ENCODE assay signal across 22 cellular contexts in the genomic region with DNA sequence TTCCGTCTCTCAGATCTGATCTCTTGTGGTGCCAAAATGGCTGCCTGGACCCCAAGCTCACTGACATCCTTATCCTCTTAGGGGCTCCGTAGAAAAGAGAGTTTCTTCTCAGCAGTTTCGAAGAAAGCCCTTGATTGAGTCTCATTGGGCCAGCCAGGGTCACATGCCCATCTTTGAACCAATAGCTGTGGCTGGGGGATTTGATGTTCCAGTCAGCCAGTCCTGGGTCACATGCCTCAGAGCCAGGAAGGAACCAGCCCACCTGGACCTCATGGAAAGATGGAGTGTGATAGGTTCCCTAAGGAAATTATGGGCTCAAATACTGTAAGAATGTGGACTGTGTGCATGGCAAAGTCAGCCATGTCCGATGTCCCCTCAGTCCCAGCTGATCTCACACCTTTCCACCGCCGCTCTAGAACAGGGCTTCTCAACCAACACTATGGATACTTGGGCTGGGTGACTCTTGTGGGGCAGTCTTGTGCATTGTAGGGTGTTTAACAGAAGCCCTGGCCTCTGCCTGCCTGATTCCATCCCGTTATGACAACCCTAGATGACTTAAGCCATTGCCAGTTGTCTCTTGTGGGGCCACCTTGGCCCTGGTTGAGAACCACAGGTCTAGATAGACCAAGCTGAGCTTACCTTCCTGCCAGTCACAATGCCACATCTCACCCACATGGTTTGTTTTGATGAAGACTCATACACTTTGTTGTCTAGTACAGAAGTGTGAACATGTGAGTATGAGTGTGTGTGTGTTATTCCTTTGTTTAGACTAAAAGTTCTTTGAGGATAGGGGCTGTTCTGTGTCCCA.
DNase-seq lines count a peak whose midpoint lies in the region; ATAC-seq and TF ChIP-seq lines count a peak whose summit lies in the region.
"Had no signal": no experiment of that assay in that cellular context is flagged by ENCODE, and none has a peak within 500 bp of the region (broad histone marks: within the 10 kb centered on the region; RNA-seq: fewer than 3 reads in every experiment).

No MANE protein-coding gene starts in this region.

- H3K79me1 ChIP-seq in H9 (ENCODE audit: insufficient read depth, low read depth, low read length, poor library complexity, severe bottlenecking) (no peaks in the 10 kb centered on the region), mesenchymal stem cell (replicated peaks; ENCODE audit: low read length, poor library complexity, severe bottlenecking) (no peaks in the 10 kb centered on the region)

- no peak for TF ChIP-seq POLR2A in spleen (IDR thresholded peaks at IDR 0.05)

- H2BK120ac ChIP-seq in H9 (ENCODE audit: low read depth, low read length, poor library complexity, severe bottlenecking), result no peak overlapping the region
- H2BK120ac ChIP-seq in mesenchymal stem cell (ENCODE audit: low read depth, low read length), result no peak overlapping the region

- no peak overlapping the region for H3K4ac ChIP-seq in H9 (ENCODE audit: low read depth, low read length)
- no peak overlapping the region for H3K4ac ChIP-seq in mesenchymal stem cell (ENCODE audit: low read depth in 1 of 2, low read length in 2 of 2)

- H3K9me3 ChIP-seq in H9 (ENCODE audit: control insufficient read depth, low read depth, low read length) (no peaks in the 10 kb centered on the region), mesenchymal stem cell (ENCODE audit: control insufficient read depth, low read length) (no peaks in the 10 kb centered on the region), spleen (no peaks in the 10 kb centered on the region)

- no peak overlapping the region for H3K18ac ChIP-seq in H9 (ENCODE audit: insufficient read length, low read depth, low read length)
- H3K18ac ChIP-seq in mesenchymal stem cell (ENCODE audit: low read depth in 1 of 2, low read length in 2 of 2), result no peak overlapping the region

- H3K14ac ChIP-seq in H9 (ENCODE audit: insufficient read depth, low read length), result no peak overlapping the region
- no peak overlapping the region for H3K14ac ChIP-seq in mesenchymal stem cell (ENCODE audit: low read length in 2 of 2)

- H3K9ac ChIP-seq in H9 (ENCODE audit: extremely low read depth, insufficient read length, low read length) (no peak overlapping the region), mesenchymal stem cell (ENCODE audit: low read length) (peak overlapping the region; percentile 64)

- no peaks in the 10 kb centered on the region for H4K20me1 ChIP-seq in H9 (ENCODE audit: control insufficient read depth, insufficient read depth, insufficient read length)

- H3K27me3 ChIP-seq in H9 (ENCODE audit: insufficient read depth, low read length) (no peaks in the 10 kb centered on the region), mesenchymal stem cell (ENCODE audit: control insufficient read depth in 1 of 2, insufficient read depth in 1 of 2, low read length in 2 of 2) (no peaks in the 10 kb centered on the region), spleen (replicated peaks in 1 of 7) (peaks cover 0 to 12% (median 0%) of the 10 kb centered on the region in 7 donors)

- H3K27ac ChIP-seq in H9 (ENCODE audit: insufficient read length, low read depth, low read length) (no peak overlapping the region), mesenchymal stem cell (ENCODE audit: low read length, poor library complexity, severe bottlenecking) (no peak overlapping the region), spleen (no peak overlapping the region)
- H3K27ac ChIP-seq: HL-60 had no signal

- H3K4me1 ChIP-seq in H9 (ENCODE audit: insufficient read depth, low read length), result no peaks in the 10 kb centered on the region
- H3K4me1 ChIP-seq in mesenchymal stem cell (ENCODE audit: control insufficient read depth, insufficient read depth, low read depth, low read length), result peaks cover 6% of the 10 kb centered on the region
- H3K4me1 ChIP-seq in spleen, result peaks cover 0 to 6% (median 0%) of the 10 kb centered on the region in 6 donors

- H3K36me3 ChIP-seq in mesenchymal stem cell (ENCODE audit: control insufficient read depth in 1 of 2, insufficient read depth in 2 of 2, low read depth in 1 of 2, low read length in 2 of 2) (no peaks in the 10 kb centered on the region), spleen (no peaks in the 10 kb centered on the region)

- H4K91ac ChIP-seq in H9 (ENCODE audit: insufficient read length, low read depth, low read length) (no peak overlapping the region), mesenchymal stem cell (ENCODE audit: low read length) (no peak overlapping the region)

- H3K23ac ChIP-seq in H9 (ENCODE audit: insufficient read length, low read depth, low read length), result no peak overlapping the region
- H3K23ac ChIP-seq in mesenchymal stem cell (ENCODE audit: low read length in 2 of 2), result no peak overlapping the region

- H2BK15ac ChIP-seq in H9 (ENCODE audit: low read depth, low read length) (no peak overlapping the region), mesenchymal stem cell (ENCODE audit: low read depth, poor library complexity, severe bottlenecking) (no peak overlapping the region)

- no peak overlapping the region for H3K4me3 Mint-ChIP-seq in activated T-cell treated with anti-CD3 and anti-CD28 coated beads, Interleukin-2, amount 50 U/mL, for 72 hours
- no peak overlapping the region for H3K4me3 Mint-ChIP-seq in H9
- H3K4me3 Mint-ChIP-seq: B cell; CD4-positive, CD25-positive, alpha-beta regulatory T cell had no signal

- H2AFZ ChIP-seq in H9 (ENCODE audit: low read length) (no peak overlapping the region), mesenchymal stem cell (ENCODE audit: low read depth, low read length) (no peak overlapping the region)

- TF ChIP-seq CTCF in H9 (conservative IDR thresholded peaks at IDR 0.05) (no peak), spleen (IDR thresholded peaks at IDR 0.05 in 8 of 11, conservative IDR thresholded peaks at IDR 0.05 in 3 of 11) (no peak), omental fat pad (IDR thresholded peaks at IDR 0.05) (no peak)

- DNase-seq in activated T-cell treated with anti-CD3 and anti-CD28 coated beads, Interleukin-2, amount 50 U/mL, for 72 hours, result no peak
- no peak for DNase-seq in activated T-cell treated with anti-CD3 and anti-CD28 coated beads, Interleukin-2, amount 50 U/mL, for 1 hour
- DNase-seq in H9 (peak; percentile 20), mesenchymal stem cell (no peak), spleen (peak; percentile 42), NCI-H1092 treated with DMSO at 0.1 percent for 48 hours (lab: John Stamatoyannopoulos, UW) (no peak), HCEC 1CT (no peak), omental fat pad (ENCODE audit: low spot score) (no peak)
- DNase-seq: CD4-positive, CD25-positive, alpha-beta regulatory T cell; COR-L47; DMS 273 treated with DMSO at 0.1 percent for 48 hours; IMR-90; Karpas-422; NCI-H1048; NCI-H146; NCI-H2029 treated with DMSO at 0.1 percent for 48 hours; NCI-H2171 treated with DMSO at 0.1 percent for 48 hours; NCI-H446 treated with DMSO at 0.1 percent for 48 hours had no signal

- H2BK20ac ChIP-seq in H9 (ENCODE audit: low read depth, low read length, poor library complexity, severe bottlenecking), result no peak overlapping the region

- H3K4me2 ChIP-seq in H9 (ENCODE audit: insufficient read depth, insufficient read length, low read length) (no peak overlapping the region), mesenchymal stem cell (ENCODE audit: low read length, poor library complexity, severe bottlenecking) (no peak overlapping the region)

- no peak overlapping the region for H3K56ac ChIP-seq in H9 (ENCODE audit: insufficient read length, low read depth, low read length)

- no peak overlapping the region for H3K27ac Mint-ChIP-seq in activated T-cell treated with anti-CD3 and anti-CD28 coated beads, Interleukin-2, amount 50 U/mL, for 72 hours
- no peak overlapping the region for H3K27ac Mint-ChIP-seq in H9
- H3K27ac Mint-ChIP-seq: B cell; CD4-positive, CD25-positive, alpha-beta regulatory T cell had no signal

- WGBS in H9 (ENCODE audit: extremely low coverage, insufficient read length, low lambda C conversion rate), result no CpG with 5 or more reads among the region's 7 CpGs
- 87% methylated on average over 6 of the region's 7 CpGs for WGBS in mesenchymal stem cell
- 82 to 93% (median 89%) methylated on average over 7 of the region's 7 CpGs for WGBS in spleen, 5 donors

- peaks cover 6% of the 10 kb centered on the region for H3K27me3 Mint-ChIP-seq in activated T-cell treated with anti-CD3 and anti-CD28 coated beads, Interleukin-2, amount 50 U/mL, for 72 hours (ENCODE audit: low read depth)
- H3K27me3 Mint-ChIP-seq in H9 (ENCODE audit: low read depth), result peaks cover 20% of the 10 kb centered on the region

- peak; percentile 55 to 62 for ATAC-seq in activated T-cell treated with anti-CD3 and anti-CD28 coated beads, Interleukin-2, amount 50 U/mL, for 72 hours (replicated peaks in 1 of 2)
- ATAC-seq in omental fat pad (ENCODE audit: low FRiP score), result no peak
- ATAC-seq: HCT116, Panc1 had no signal

- no peak overlapping the region for H3K4me3 ChIP-seq in mesenchymal stem cell (ENCODE audit: insufficient read depth in 1 of 2, low read depth in 1 of 2, low read length in 2 of 2)
- no peak overlapping the region for H3K4me3 ChIP-seq in spleen

- H4K5ac ChIP-seq in H9 (ENCODE audit: insufficient read length, low read depth, low read length), result no peak overlapping the region

- H2AK5ac ChIP-seq in H9 (ENCODE audit: insufficient read length, low read length), result no peak overlapping the region
- H2AK5ac ChIP-seq in mesenchymal stem cell (ENCODE audit: low read length, severe bottlenecking), result no peak overlapping the region

- H3K9me3 Mint-ChIP-seq in activated T-cell treated with anti-CD3 and anti-CD28 coated beads, Interleukin-2, amount 50 U/mL, for 72 hours, result no peaks in the 10 kb centered on the region
- H3K9me3 Mint-ChIP-seq in H9, result no peaks in the 10 kb centered on the region
- H3K9me3 Mint-ChIP-seq: CD4-positive, CD25-positive, alpha-beta regulatory T cell had no signal

- H4K8ac ChIP-seq in H9 (replicated peaks; ENCODE audit: insufficient read length, low read depth, low read length), result no peak overlapping the region
- H4K8ac ChIP-seq in mesenchymal stem cell (ENCODE audit: low read length), result no peak overlapping the region

- no peaks in the 10 kb centered on the region for H3K79me2 ChIP-seq in H9 (ENCODE audit: insufficient read depth, low read length)

- intact Hi-C loops in spleen (cut with DNase I; ENCODE audit: low total_unique reads), result no loop called here

- peaks cover 2% of the 10 kb centered on the region for H3K4me1 Mint-ChIP-seq in activated T-cell treated with anti-CD3 and anti-CD28 coated beads, Interleukin-2, amount 50 U/mL, for 72 hours (ENCODE audit: low read depth)
- peaks cover 10 to 13% of the 10 kb centered on the region in 2 experiments for H3K4me1 Mint-ChIP-seq in H9
- H3K4me1 Mint-ChIP-seq: B cell; CD4-positive, CD25-positive, alpha-beta regulatory T cell had no signal

- H3T11ph ChIP-seq in H9 (ENCODE audit: low read length), result no peak overlapping the region

- no peaks in the 10 kb centered on the region for H3K23me2 ChIP-seq in H9 (ENCODE audit: insufficient read length, low read depth, low read length, poor library complexity, severe bottlenecking)

- H2BK12ac ChIP-seq in H9 (ENCODE audit: insufficient read length, low read depth, low read length), result no peak overlapping the region
- no peak overlapping the region for H2BK12ac ChIP-seq in mesenchymal stem cell (ENCODE audit: low read length in 2 of 2)

- H2BK5ac ChIP-seq in H9 (ENCODE audit: insufficient read length, low read length), result no peak overlapping the region
- H2BK5ac ChIP-seq in mesenchymal stem cell (ENCODE audit: low read depth, low read length, poor library complexity, severe bottlenecking), result no peak overlapping the region

- H3K36me3 Mint-ChIP-seq in activated T-cell treated with anti-CD3 and anti-CD28 coated beads, Interleukin-2, amount 50 U/mL, for 72 hours (ENCODE audit: insufficient read depth in 2 of 2), result no peaks in the 10 kb centered on the region
- no peaks in the 10 kb centered on the region for H3K36me3 Mint-ChIP-seq in H9 (ENCODE audit: insufficient read depth in 1 of 3, low read depth in 3 of 3)
- H3K36me3 Mint-ChIP-seq: CD4-positive, CD25-positive, alpha-beta regulatory T cell had no signal

Comparison
In these comparisons a context has a peak if more than half of its experiments do, and no peak if none do; other contexts are left out.
1. DNase-seq: peak in H9 (single experiment) and spleen (single experiment); none in activated T-cell treated with anti-CD3 and anti-CD28 coated beads, Interleukin-2, amount 50 U/mL, for 72 hours (0 of 2), activated T-cell treated with anti-CD3 and anti-CD28 coated beads, Interleukin-2, amount 50 U/mL, for 1 hour (single experiment), mesenchymal stem cell (single experiment), NCI-H1092 treated with DMSO at 0.1 percent for 48 hours (single experiment), HCEC 1CT (single experiment) and omental fat pad (single experiment).